ENCODE assay signal across 8 cellular contexts in genomic region chr12:12715459-12716150, GRCh38. TPM values are rescaled to one million over a fixed set of nuclear protein-coding genes. Genes with fewer than 3 reads are reported as not detected.
DNase-seq lines count a peak whose midpoint lies in the region; ATAC-seq and TF ChIP-seq lines count a peak whose summit lies in the region.

No MANE protein-coding gene starts in this region.

- ATAC-seq in GM19463 (IDR thresholded peaks at IDR 0.05; ENCODE audit: unreplicated experiment) (peak; percentile 32), gastroesophageal sphincter (no peak), esophagus mucosa (no peak)
- ATAC-seq in activated CD8-positive, alpha-beta T cell treated with anti-CD3 and anti-CD28 coated beads, Interleukin-2, amount 10 ng/mL, durations not matched to agents 7 days and 5 days, result peak; percentile 12

- H3K9me3 ChIP-seq in DOHH2 (ENCODE audit: control insufficient read depth, insufficient read depth, low read length) (no peaks in the 10 kb centered on the region), gastroesophageal sphincter (no peaks in the 10 kb centered on the region)

- no peaks in the 10 kb centered on the region for H3K9me2 ChIP-seq in DOHH2 (replicated peaks; ENCODE audit: control insufficient read depth, low read length)

- H3K36me3 ChIP-seq in DOHH2 (ENCODE audit: control insufficient read depth, low read length) (peaks cover 34% of the 10 kb centered on the region), gastroesophageal sphincter (peaks cover 0 to 18% of the 10 kb centered on the region in 2 donors)

- peaks cover 35% of the 10 kb centered on the region for H3K79me2 ChIP-seq in DOHH2 (ENCODE audit: control insufficient read depth, low read length)

- POLR2A ChIA-PET in activated CD8-positive, alpha-beta T cell treated with anti-CD3 and anti-CD28 coated beads, Interleukin-2, amount 10 ng/mL, durations not matched to agents 7 days and 5 days (lab: Charles Lee), result interaction anchor here (0.5 to 16.1 kb wide), 34 partner anchors 10 to 366 kb away, joined by 3 to 516 read pairs (median 6); partner anchors contain the start of genes BORCS5, CREBL2, DDX47 and DUSP16

- peak overlapping the region; percentile 98 for H3K27ac Mint-ChIP-seq in activated CD8-positive, alpha-beta T cell treated with anti-CD3 and anti-CD28 coated beads, Interleukin-2, amount 10 ng/mL, durations not matched to agents 7 days and 5 days

- peaks cover 37% of the 10 kb centered on the region for H3K36me3 Mint-ChIP-seq in activated CD8-positive, alpha-beta T cell treated with anti-CD3 and anti-CD28 coated beads, Interleukin-2, amount 10 ng/mL, durations not matched to agents 7 days and 5 days (ENCODE audit: low read depth)

- H3K4me1 ChIP-seq in DOHH2 (ENCODE audit: control insufficient read depth, low read length) (peaks cover 50% of the 10 kb centered on the region), gastroesophageal sphincter (peaks cover 8 to 56% (median 38%) of the 10 kb centered on the region in 3 donors)

- no peak for TF ChIP-seq POLR2A in gastroesophageal sphincter (IDR thresholded peaks at IDR 0.05)

- H3K9me3 Mint-ChIP-seq in activated CD8-positive, alpha-beta T cell treated with anti-CD3 and anti-CD28 coated beads, Interleukin-2, amount 10 ng/mL, durations not matched to agents 7 days and 5 days (ENCODE audit: insufficient read depth), result no peaks in the 10 kb centered on the region

- DNase-seq in KBM-7 (peak; percentile 90), GM19238 (ENCODE audit: insufficient read length, low spot score) (no peak)
- DNase-seq in activated CD8-positive, alpha-beta T cell treated with anti-CD3 and anti-CD28 coated beads, Interleukin-2, amount 10 ng/mL, durations not matched to agents 7 days and 5 days, result peak; percentile 71
- peak; percentile 30 for DNase-seq in stimulated activated CD4-positive, alpha-beta T cell treated with anti-CD3 and anti-CD28 coated beads, Interleukin-12 subunit alpha, Interleukin-12 subunit beta, amount 100 ng/mL, for 4 hours

- TF ChIP-seq CTCF in DOHH2 (IDR thresholded peaks at IDR 0.05; ENCODE audit: low read depth, low read length, poor library complexity, severe bottlenecking) (no peak), gastroesophageal sphincter (IDR thresholded peaks at IDR 0.05) (no peak)

- H3K4me3 ChIP-seq in DOHH2 (ENCODE audit: low read length), result peak overlapping the region; percentile 96
- H3K4me3 ChIP-seq in gastroesophageal sphincter, result peak overlapping the region in 1 of 2 donors; percentile 70

- 15 to 16% methylated on average over 6 to 10 of the region's 10 CpGs for WGBS in gastroesophageal sphincter (ENCODE audit: low coverage in 1 of 2), 2 donors

- peaks cover 28% of the 10 kb centered on the region for H3K4me1 Mint-ChIP-seq in activated CD8-positive, alpha-beta T cell treated with anti-CD3 and anti-CD28 coated beads, Interleukin-2, amount 10 ng/mL, durations not matched to agents 7 days and 5 days (ENCODE audit: low read depth)

- TF ChIP-seq EP300 in gastroesophageal sphincter (IDR thresholded peaks at IDR 0.05), result no peak

- H3K27me3 Mint-ChIP-seq in activated CD8-positive, alpha-beta T cell treated with anti-CD3 and anti-CD28 coated beads, Interleukin-2, amount 10 ng/mL, durations not matched to agents 7 days and 5 days (ENCODE audit: low read depth), result no peaks in the 10 kb centered on the region

- 0 out of 2 replicates have a peak, but pooled peaks cover 3% of the 10 kb centered on the region for H4K20me1 ChIP-seq in DOHH2 (ENCODE audit: control insufficient read depth, insufficient read depth, low read depth, low read length)

- H3K27me3 ChIP-seq in DOHH2 (ENCODE audit: control insufficient read depth, low read length) (no peaks in the 10 kb centered on the region; the same call in 1 of the 2 replicates), gastroesophageal sphincter (no peaks in the 10 kb centered on the region)

- H3F3A ChIP-seq in DOHH2 (ENCODE audit: control insufficient read depth, insufficient read depth), result peaks cover 32% of the 10 kb centered on the region

- H3K27ac ChIP-seq in DOHH2 (ENCODE audit: low read depth, low read length), result peak overlapping the region; percentile 97
- H3K27ac ChIP-seq in gastroesophageal sphincter, result peak overlapping the region; percentile 98 to 100 (median 100)

- peak overlapping the region; percentile 96 for H3K4me2 ChIP-seq in DOHH2 (ENCODE audit: low read length)

- in situ Hi-C loops in KBM-7 (cut with MboI; ENCODE audit: low pct_unique_long_range_greater_than_20kb, low sequenced_read_pairs), result loop anchor here (25.0 kb wide), 1 partner anchor 103 kb away; the partner anchor contains the start of gene CREBL2

- CTCF ChIA-PET in activated CD8-positive, alpha-beta T cell treated with anti-CD3 and anti-CD28 coated beads, Interleukin-2, amount 10 ng/mL, durations not matched to agents 7 days and 5 days (lab: Charles Lee), result interaction anchor here (0.9 to 3.6 kb wide), 9 partner anchors 10 to 359 kb away, joined by 3 to 27 read pairs (median 8); partner anchors contain the start of gene BORCS5

- peak overlapping the region; percentile 88 for H3K4me3 Mint-ChIP-seq in activated CD8-positive, alpha-beta T cell treated with anti-CD3 and anti-CD28 coated beads, Interleukin-2, amount 10 ng/mL, durations not matched to agents 7 days and 5 days

RNA-seq across cellular contexts. Expression of gene CDKN1B, which starts 1.6 kb away (rescaled TPM):
- 10 to 100 TPM; 90.5 to 96.7 TPM for total RNA-seq in activated CD8-positive, alpha-beta T cell treated with anti-CD3 and anti-CD28 coated beads, Interleukin-2, amount 10 ng/mL, durations not matched to agents 7 days and 5 days
- 100 to 1,000 TPM in 1 of 4 donors, 10 to 100 TPM in 3; 62.6 to 103 (median 73.0) TPM for total RNA-seq in gastroesophageal sphincter
- 20.4 TPM for total RNA-seq in esophagus mucosa

RNA-seq across cellular contexts. Expression of gene GPR19, which starts 19.6 kb away (rescaled TPM):
- total RNA-seq in activated CD8-positive, alpha-beta T cell treated with anti-CD3 and anti-CD28 coated beads, Interleukin-2, amount 10 ng/mL, durations not matched to agents 7 days and 5 days, result 10 to 100 TPM in 1 of 2 experiments, 1 to 10 TPM in 1; 7.9 to 11.0 TPM
- total RNA-seq in gastroesophageal sphincter (under 1 TPM in 2 of 4 donors, not detected in 2; 0.32 to 0.54 TPM), esophagus mucosa (0.36 TPM)

Comparison
In these comparisons a context has a peak if more than half of its experiments do, and no peak if none do; other contexts are left out.
1. ATAC-seq: peak in GM19463 (single experiment) and activated CD8-positive, alpha-beta T cell treated with anti-CD3 and anti-CD28 coated beads, Interleukin-2, amount 10 ng/mL, durations not matched to agents 7 days and 5 days (single experiment); none in gastroesophageal sphincter (single experiment) and esophagus mucosa (single experiment).